ENCODE assay signal across 9 cellular contexts in the genomic region with DNA sequence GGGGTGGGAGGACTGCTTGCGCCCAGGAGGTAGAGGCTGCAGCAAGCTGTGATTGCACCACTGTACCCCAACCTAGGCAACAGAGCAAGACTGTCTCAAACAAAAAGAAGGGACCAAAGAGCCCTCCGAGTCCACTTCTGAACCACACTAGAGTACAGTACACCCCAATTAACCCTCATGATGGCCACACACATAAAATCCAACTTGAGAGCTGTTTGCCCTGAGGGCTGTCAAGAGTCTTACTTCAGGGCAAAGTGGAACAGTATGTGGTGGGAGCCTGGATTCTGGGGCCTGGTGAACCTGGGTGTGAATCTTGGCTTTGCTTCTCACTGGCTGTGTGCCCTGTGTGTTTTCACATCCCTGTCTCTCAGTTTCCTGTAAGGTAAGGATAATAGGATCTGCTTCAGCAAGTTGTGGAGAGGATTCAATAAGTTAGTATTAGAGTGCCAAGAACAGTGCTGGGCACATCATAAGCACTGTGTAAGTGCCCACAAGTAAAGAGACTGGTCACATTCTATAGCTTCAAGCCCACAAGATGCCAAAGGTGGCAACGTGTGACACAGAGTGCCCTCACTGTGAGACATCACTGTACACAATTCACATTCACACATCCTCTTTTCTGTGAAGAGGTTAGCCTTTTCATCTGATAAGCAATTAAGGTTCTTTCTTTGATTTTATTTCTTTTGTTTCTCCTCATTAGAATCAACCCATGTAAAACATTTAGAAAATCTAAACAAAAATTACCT. TPM values are rescaled to one million over a fixed set of nuclear protein-coding genes. Genes with fewer than 3 reads are reported as not detected.
DNase-seq lines count a peak whose midpoint lies in the region; ATAC-seq and TF ChIP-seq lines count a peak whose summit lies in the region.
"Had no signal": no experiment of that assay in that cellular context is flagged by ENCODE, and none has a peak within 500 bp of the region (broad histone marks: within the 10 kb centered on the region; RNA-seq: fewer than 3 reads in every experiment).

No MANE protein-coding gene starts in this region.

- peak overlapping the region; percentile 76 for H3K18ac ChIP-seq in trophoblast cell (ENCODE audit: low read length)

- in situ Hi-C loops in gastrocnemius medialis (cut with MboI; ENCODE audit: low sequenced_read_pairs in 4 of 4) = no loop called here

- H3K4ac ChIP-seq in trophoblast cell (ENCODE audit: low read depth, low read length) = no peak overlapping the region

- H3K23ac ChIP-seq in trophoblast cell (ENCODE audit: low read length) = no peak overlapping the region

- no peaks in the 10 kb centered on the region for H3K27me3 ChIP-seq in trophoblast cell (ENCODE audit: insufficient read depth, low read length)
- no peaks in the 10 kb centered on the region for H3K27me3 ChIP-seq in gastrocnemius medialis

- peaks cover 3% of the 10 kb centered on the region for H3K79me1 ChIP-seq in trophoblast cell (ENCODE audit: low read length)

- H3K4me3 ChIP-seq in trophoblast cell (ENCODE audit: low read depth, low read length) (no peak overlapping the region), gastrocnemius medialis (no peak overlapping the region)

- H2AK5ac ChIP-seq in trophoblast cell (ENCODE audit: low read length) = no peak overlapping the region

- H3K9ac ChIP-seq in trophoblast cell (ENCODE audit: low read length) = no peak overlapping the region

- ATAC-seq in HG03108 (IDR thresholded peaks at IDR 0.05; ENCODE audit: unreplicated experiment) (peak; percentile 32), HG02938 (IDR thresholded peaks at IDR 0.05; ENCODE audit: unreplicated experiment) (no peak), gastrocnemius medialis (no peak)

- no CpG with 5 or more reads among the region's 3 CpGs for WGBS in trophoblast cell (ENCODE audit: extremely low coverage, insufficient coverage, insufficient read length)

- no peak overlapping the region for H3K4me2 ChIP-seq in trophoblast cell (ENCODE audit: low read length)

- peak; percentile 59 for DNase-seq in activated CD4-positive, alpha-beta T cell treated with anti-CD3 and anti-CD28 coated beads for 48 hours
- DNase-seq in activated CD4-positive, alpha-beta T cell treated with anti-CD3 and anti-CD28 coated beads for 1 hour = no peak
- DNase-seq in activated CD4-positive, alpha-beta T cell treated with anti-CD3 and anti-CD28 coated beads, Interleukin-2, amount 50 U/mL, for 48 hours = peak; percentile 36 to 49
- DNase-seq in trophoblast cell (no peak), gastrocnemius medialis (no peak), inferior parietal cortex (ENCODE audit: extremely low spot score) (no peak)
- DNase-seq: glutamatergic neuron had no signal

- H3K36me3 ChIP-seq in trophoblast cell (ENCODE audit: control insufficient read depth in 1 of 2, insufficient read depth in 2 of 2, low read length in 2 of 2) (no peaks in the 10 kb centered on the region), gastrocnemius medialis (no peaks in the 10 kb centered on the region)

- TF ChIP-seq CTCF in gastrocnemius medialis (IDR thresholded peaks at IDR 0.05 in 4 of 5, conservative IDR thresholded peaks at IDR 0.05 in 1 of 5) = no peak

- peak overlapping the region; percentile 34 for H2BK120ac ChIP-seq in trophoblast cell (ENCODE audit: insufficient read depth, low read length, poor library complexity)

- H4K91ac ChIP-seq in trophoblast cell (ENCODE audit: low read depth, low read length) = peak overlapping the region; percentile 31

- TF ChIP-seq POLR2A in gastrocnemius medialis (IDR thresholded peaks at IDR 0.05) = no peak

- no peak overlapping the region for H2BK5ac ChIP-seq in trophoblast cell (ENCODE audit: low read depth, low read length, poor library complexity)

- peaks cover 9 to 14% of the 10 kb centered on the region in 2 experiments for H3K4me1 ChIP-seq in trophoblast cell (ENCODE audit: control insufficient read depth in 1 of 2, insufficient read depth in 2 of 2, low read length in 2 of 2)
- H3K4me1 ChIP-seq in gastrocnemius medialis = no peaks in the 10 kb centered on the region

- H3K9me3 ChIP-seq in trophoblast cell (ENCODE audit: insufficient read depth, low read depth, low read length) = no peaks in the 10 kb centered on the region
- H3K9me3 ChIP-seq in gastrocnemius medialis = no peaks in the 10 kb centered on the region

- H3K27ac ChIP-seq in trophoblast cell (ENCODE audit: low read depth, low read length) (no peak overlapping the region), gastrocnemius medialis (no peak overlapping the region)

- peak overlapping the region; percentile 70 for H2BK12ac ChIP-seq in trophoblast cell (ENCODE audit: low read length)

- no peak overlapping the region for H2AFZ ChIP-seq in trophoblast cell (ENCODE audit: insufficient read depth, low read length, poor library complexity)

- H3K79me2 ChIP-seq in trophoblast cell (ENCODE audit: control insufficient read depth, insufficient read depth, low read length, poor library complexity) = no peaks in the 10 kb centered on the region

- H4K8ac ChIP-seq in trophoblast cell (ENCODE audit: low read depth, low read length) = no peak overlapping the region

- intact Hi-C loops in gastrocnemius medialis (cut with DNase I; ENCODE audit: low total_unique reads) = no loop called here

- H3K14ac ChIP-seq in trophoblast cell (ENCODE audit: low read length) = peak overlapping the region; percentile 45

- H4K12ac ChIP-seq in trophoblast cell (ENCODE audit: low read depth, low read length) = no peak overlapping the region

RNA-seq across cellular contexts. Expression of gene LEF1, which starts 52.1 kb away (rescaled TPM):
- polyA plus RNA-seq in trophoblast cell (2013) = 15.9 and 18.3 TPM in 2 replicates
- total RNA-seq in gastrocnemius medialis = under 1 TPM in 1 of 4 donors, not detected in 3; 0.33 TPM

Comparison
In these comparisons a context has a peak if more than half of its experiments do, and no peak if none do; other contexts are left out.
1. DNase-seq: peak in activated CD4-positive, alpha-beta T cell treated with anti-CD3 and anti-CD28 coated beads for 48 hours (single experiment) and activated CD4-positive, alpha-beta T cell treated with anti-CD3 and anti-CD28 coated beads, Interleukin-2, amount 50 U/mL, for 48 hours (2 of 2); none in activated CD4-positive, alpha-beta T cell treated with anti-CD3 and anti-CD28 coated beads for 1 hour (single experiment), trophoblast cell (0 of 2), gastrocnemius medialis (0 of 2) and inferior parietal cortex (single experiment).